ENCODE assay signal across 1 cellular context in the genomic region with DNA sequence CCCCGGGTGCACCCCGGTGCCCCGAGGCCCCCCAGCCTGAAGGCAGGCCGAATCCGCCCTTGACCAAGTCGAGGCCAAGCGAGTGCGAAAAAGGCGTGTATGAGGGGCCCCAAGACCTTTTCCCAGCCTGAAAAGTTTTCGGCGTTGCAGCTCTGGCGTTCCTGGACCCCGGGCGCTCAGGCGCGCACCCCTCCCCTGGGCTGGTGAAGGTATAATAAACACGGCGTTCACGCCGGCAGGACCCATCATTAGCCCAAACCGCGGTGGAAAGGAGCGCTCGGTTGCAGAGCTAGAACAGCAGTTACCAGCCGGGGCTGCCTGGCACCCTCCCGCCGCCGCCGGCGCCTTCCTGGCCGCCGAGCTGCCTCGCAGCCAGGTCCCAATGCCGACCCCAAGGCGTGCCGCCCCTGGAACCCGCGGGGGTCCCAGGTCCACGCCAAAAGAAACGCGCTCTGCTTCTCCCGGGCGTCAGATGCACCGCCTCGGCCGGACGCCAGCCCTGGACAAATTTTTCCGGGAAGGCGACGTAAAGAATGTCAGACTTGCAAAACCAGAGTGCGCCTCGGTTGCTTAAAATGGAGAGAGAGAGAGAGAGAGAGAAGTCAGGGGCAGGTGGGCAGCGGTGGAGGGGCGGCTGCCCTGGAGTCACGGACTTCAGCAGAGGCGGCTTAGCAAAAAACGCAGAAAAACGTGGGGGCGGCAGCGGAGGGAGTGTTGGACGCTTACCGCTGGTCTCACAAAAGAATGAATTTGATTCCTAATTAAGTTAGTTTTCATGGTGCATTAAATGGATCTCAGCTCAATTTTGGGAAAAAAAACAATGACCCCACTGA.
TF ChIP-seq lines count a peak whose summit lies in the region.

No MANE protein-coding gene starts in this region.

TF ChIP-seq in GM23338, 12 proteins besides CTCF, POLR2A, EP300 and RAD21:
- TF ChIP-seq POLR2AphosphoS5 (IDR thresholded peaks at IDR 0.05; ENCODE audit: low read depth) (no peak), EZH2phosphoT487 (IDR thresholded peaks at IDR 0.05; ENCODE audit: unreplicated experiment) (peak; percentile 95), ZNF114 (CRISPR knock-in tag; IDR thresholded peaks at IDR 0.05) (no peak), EZH2 (IDR thresholded peaks at IDR 0.05; ENCODE audit: low read depth, unreplicated experiment) (peak; percentile 95)
- TF ChIP-seq, protein P1, sequence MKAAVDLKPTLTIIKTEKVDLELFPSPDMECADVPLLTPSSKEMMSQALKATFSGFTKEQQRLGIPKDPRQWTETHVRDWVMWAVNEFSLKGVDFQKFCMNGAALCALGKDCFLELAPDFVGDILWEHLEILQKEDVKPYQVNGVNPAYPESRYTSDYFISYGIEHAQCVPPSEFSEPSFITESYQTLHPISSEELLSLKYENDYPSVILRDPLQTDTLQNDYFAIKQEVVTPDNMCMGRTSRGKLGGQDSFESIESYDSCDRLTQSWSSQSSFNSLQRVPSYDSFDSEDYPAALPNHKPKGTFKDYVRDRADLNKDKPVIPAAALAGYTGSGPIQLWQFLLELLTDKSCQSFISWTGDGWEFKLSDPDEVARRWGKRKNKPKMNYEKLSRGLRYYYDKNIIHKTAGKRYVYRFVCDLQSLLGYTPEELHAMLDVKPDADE (IDR thresholded peaks at IDR 0.05), result no peak
TF ChIP-seq in GM23338: peak in this region for 2.
